Comparison of ENCODE assay signal across 16 cellular contexts in the genomic region with DNA sequence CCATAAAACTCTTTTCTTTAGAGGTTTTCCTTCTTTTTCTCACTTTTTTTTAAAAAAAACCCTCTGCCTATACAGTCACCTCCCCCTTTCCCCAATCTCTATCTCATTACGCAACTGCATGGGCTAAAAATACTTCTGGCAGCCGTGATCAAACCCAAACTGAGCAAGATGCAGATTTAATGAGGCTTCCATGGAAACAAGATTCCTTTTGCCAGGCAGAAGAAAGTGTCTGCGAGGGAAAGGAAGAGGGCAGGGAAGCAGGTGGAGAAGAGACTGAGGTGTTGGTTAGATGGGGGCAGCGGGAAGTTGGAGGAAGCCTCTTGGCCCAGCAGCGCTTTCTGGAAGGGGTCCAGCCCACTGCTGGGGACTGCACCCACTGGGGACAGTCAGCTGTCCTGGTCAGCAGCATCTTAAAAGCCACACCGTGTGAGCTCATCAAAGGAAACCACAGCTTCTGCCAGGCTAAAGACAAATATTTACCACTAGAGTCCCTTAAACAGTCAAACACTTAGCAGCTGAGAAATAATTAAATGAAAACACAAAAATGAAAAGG.
DNase-seq lines count a peak whose midpoint lies in the region; ATAC-seq, FAIRE-seq and TF ChIP-seq lines count a peak whose summit lies in the region.
"Had no signal": no experiment of that assay in that cellular context is flagged by ENCODE, and none has a peak within 500 bp of the region (broad histone marks: within the 10 kb centered on the region; RNA-seq: fewer than 3 reads in every experiment).

No MANE protein-coding gene starts in this region.

- TF ChIP-seq POLR2A in uterus (IDR thresholded peaks at IDR 0.05): no peak

- TF ChIP-seq CTCF in uterus (IDR thresholded peaks at IDR 0.05): no peak

- no peak for FAIRE-seq in frontal cortex (lab: Jason Lieb, UNC)
- FAIRE-seq: GM12878 had no signal

- peak; percentile 38 for ATAC-seq in left ventricle myocardium superior
- ATAC-seq: body of pancreas, GM12878 had no signal

- no peak overlapping the region for H3K27ac ChIP-seq in uterus
- H3K27ac ChIP-seq: body of pancreas, upper lobe of right lung had no signal

- H3K9me3 ChIP-seq in uterus: no peaks in the 10 kb centered on the region
- H3K9me3 ChIP-seq: BE2C, body of pancreas, HAP-1, upper lobe of right lung had no signal

- intact Hi-C loops in left ventricle myocardium superior (cut with micrococcal nuclease) (no loop called here), cardiac septum (cut with DNase I) (no loop called here), head of caudate nucleus (cut with DNase I) (loop anchor here (10.0 kb wide), 1 partner anchor 66 kb away; no protein-coding TSS in a partner anchor), uterus (cut with DNase I; ENCODE audit: low total_unique reads) (no loop called here)

- H3K4me3 ChIP-seq in uterus: no peak overlapping the region
- H3K4me3 ChIP-seq: body of pancreas, GM12878, HAP-1, upper lobe of right lung had no signal

- H3K27me3 ChIP-seq in uterus: no peaks in the 10 kb centered on the region
- H3K27me3 ChIP-seq: BE2C, body of pancreas had no signal

- H3K4me1 ChIP-seq in uterus: no peaks in the 10 kb centered on the region
- H3K4me1 ChIP-seq: BE2C, HAP-1 had no signal

- DNase-seq in left ventricle myocardium superior: no peak
- no peak for DNase-seq in cardiac septum (ENCODE audit: low spot score)
- DNase-seq in RPMI7951 (ENCODE audit: low read depth): peak; percentile 11
- peak in 32 of 42 donors; percentile 15 to 79 (median 42) for DNase-seq in head of caudate nucleus
- no peak for DNase-seq in NCI-H82 (lab: John Stamatoyannopoulos, UW)
- DNase-seq in frontal cortex (ENCODE audit: low spot score in 2 of 2): no peak
- no peak for DNase-seq in glomerular visceral epithelial cell (ENCODE audit: extremely low spot score)
- DNase-seq in uterus: no peak
- DNase-seq: activated CD8-positive, alpha-beta memory T cell treated with anti-CD3 and anti-CD28 coated beads, Interleukin-2, amount 50 U/mL, for 48 hours; activated naive CD4-positive, alpha-beta T cell; BE2C; body of pancreas; foreskin melanocyte; upper lobe of right lung had no signal

- no peaks in the 10 kb centered on the region for H3K36me3 ChIP-seq in uterus
- H3K36me3 ChIP-seq: BE2C, HAP-1, upper lobe of right lung had no signal

Comparison
In these comparisons a context has a peak if more than half of its experiments do, and no peak if none do; other contexts are left out.
1. DNase-seq: peak in RPMI7951 (single experiment) and head of caudate nucleus (32 of 42); none in left ventricle myocardium superior (single experiment), cardiac septum (single experiment), NCI-H82 (single experiment), frontal cortex (0 of 2), glomerular visceral epithelial cell (single experiment) and uterus (0 of 2).